ENCODE assay signal across 8 cellular contexts in the genomic region with DNA sequence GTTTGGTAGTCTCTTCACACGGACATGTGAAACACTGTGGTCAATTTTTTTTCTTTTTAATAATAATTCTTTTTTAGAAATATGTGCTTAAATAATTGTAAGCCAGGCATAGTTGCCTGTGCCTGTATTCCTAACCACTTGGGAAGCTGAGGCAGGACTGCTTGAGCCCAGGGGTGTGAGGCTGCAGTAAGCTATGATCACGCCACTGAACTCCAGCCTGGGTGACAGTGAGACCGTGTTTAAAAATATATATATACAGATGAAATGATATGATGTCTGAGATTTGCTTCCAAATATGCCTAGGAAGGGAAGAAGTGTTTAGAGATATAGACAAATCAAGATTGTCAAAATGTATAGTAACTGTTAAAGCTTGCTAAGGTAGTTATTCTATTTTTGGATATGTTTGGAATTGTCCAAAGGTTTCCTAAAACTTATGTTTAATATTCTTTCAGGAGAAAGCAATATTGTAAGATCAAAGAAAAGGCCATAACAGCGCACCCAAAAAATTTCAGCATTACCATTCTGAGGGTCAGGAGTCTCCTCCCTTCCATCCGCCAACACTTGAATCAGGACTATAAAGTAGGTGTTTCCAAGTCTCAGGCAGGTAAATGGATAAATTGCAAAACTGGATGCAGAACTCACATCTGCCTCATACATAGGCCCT. TPM values are rescaled to one million over a fixed set of nuclear protein-coding genes. Genes with fewer than 3 reads are reported as not detected.
DNase-seq lines count a peak whose midpoint lies in the region; ATAC-seq, FAIRE-seq and TF ChIP-seq lines count a peak whose summit lies in the region.

No MANE protein-coding gene starts in this region.

- H3K4me1 ChIP-seq in ACC112 (ENCODE audit: control insufficient read depth, insufficient read depth, low read length, unreplicated experiment) (peaks cover 42% of the 10 kb centered on the region), K562 (replicated peaks in 1 of 2; ENCODE audit: control insufficient read depth in 2 of 2, insufficient read depth in 2 of 2, low read length in 2 of 2) (peaks cover 16 to 40% of the 10 kb centered on the region in 2 experiments), lower lobe of right lung (peaks cover 33% of the 10 kb centered on the region), vagina (peaks cover 42% of the 10 kb centered on the region)

- in situ Hi-C loops in K562 (cut with MboI), result no loop called here

- H3K9ac ChIP-seq in K562 (ENCODE audit: insufficient read depth in 1 of 2, low read depth in 2 of 2, low read length in 2 of 2), result peak overlapping the region; percentile 80 to 97

- no peak for TF ChIP-seq RAD21 in K562 (CRISPR knock-in tag; conservative IDR thresholded peaks at IDR 0.05 in 1 of 2, IDR thresholded peaks at IDR 0.05 in 1 of 2)

- peak; percentile 6 for ATAC-seq in GM19372 (IDR thresholded peaks at IDR 0.05; ENCODE audit: low read depth, unreplicated experiment)
- peak; percentile 8 for ATAC-seq in HG03439 (IDR thresholded peaks at IDR 0.05; ENCODE audit: unreplicated experiment)
- peak; percentile 9 for ATAC-seq in K562
- peak in 1 of 2 donors; percentile 34 for ATAC-seq in lower lobe of right lung

- H3K27me3 ChIP-seq in ACC112 (ENCODE audit: insufficient read depth, low read length), result no peaks in the 10 kb centered on the region
- no peaks in the 10 kb centered on the region for H3K27me3 ChIP-seq in K562 (ENCODE audit: control insufficient read depth in 2 of 2, insufficient read depth in 2 of 2, low read length in 2 of 2)
- no peaks in the 10 kb centered on the region for H3K27me3 ChIP-seq in lower lobe of right lung (ENCODE audit: low read depth)
- no peaks in the 10 kb centered on the region for H3K27me3 ChIP-seq in vagina

- DNase-seq in K562 (ENCODE audit: extremely low read depth in 1 of 4, low spot score in 3 of 4) (no peak), lower lobe of right lung (no peak), vagina (ENCODE audit: extremely low spot score in 2 of 2) (no peak), HTR-8/SVneo (ENCODE audit: insufficient read length, low spot score) (no peak)
- DNase-seq in stimulated activated CD4-positive, alpha-beta T cell treated with anti-CD3 and anti-CD28 coated beads, Interleukin-2, amount 100 ng/mL, for 24 hours, result no peak

- H3K27ac ChIP-seq in ACC112 (ENCODE audit: low read depth, low read length) (peak overlapping the region; percentile 85), K562 (ENCODE audit: extremely low read depth, low read depth, low read length) (peak overlapping the region; percentile 84), lower lobe of right lung (peak overlapping the region; percentile 96), vagina (peak overlapping the region; percentile 97)

- POLR2A ChIA-PET in K562 (lab: Yijun Ruan, JAX), result interaction anchor here (0.6 to 2.0 kb wide), 10 partner anchors 8 to 732 kb away, joined by 3 to 9 read pairs (median 4); no protein-coding TSS in a partner anchor

- TF ChIP-seq CTCF in K562 (IDR thresholded peaks at IDR 0.05 in 2 of 3, conservative IDR thresholded peaks at IDR 0.05 in 1 of 3; ENCODE audit: insufficient read depth in 2 of 3, low read depth in 1 of 3, low read length in 3 of 3), result no peak
- TF ChIP-seq CTCF in lower lobe of right lung (IDR thresholded peaks at IDR 0.05), result no peak
- TF ChIP-seq CTCF in vagina (IDR thresholded peaks at IDR 0.05), result no peak

- H3K4me2 ChIP-seq in K562 (ENCODE audit: insufficient read depth, low read length), result peak overlapping the region; percentile 87

- TF ChIP-seq EP300 in K562 (IDR thresholded peaks at IDR 0.05; ENCODE audit: low read length), result no peak

- BruUV-seq in K562 (replicated peaks; lab: Mats Ljungman, UMichigan), result TSS peak; percentile 85

- H2AFZ ChIP-seq in ACC112 (ENCODE audit: low read length, unreplicated experiment), result peak overlapping the region; percentile 91
- H2AFZ ChIP-seq in K562 (ENCODE audit: low read depth, low read length), result peak overlapping the region; percentile 80

- 2% methylated on average over 5 of the region's 5 CpGs for WGBS in K562 (ENCODE audit: insufficient coverage, low coverage, missing lambda C conversion rate)

- no peaks in the 10 kb centered on the region for H3K9me1 ChIP-seq in K562 (ENCODE audit: control insufficient read depth, insufficient read depth, low read length)

- CTCF ChIA-PET in K562 (lab: Yijun Ruan, JAX; ENCODE audit: low intra/inter-chr PET ratio), result no interaction called here

- FAIRE-seq in K562 (lab: Jason Lieb, UNC) (no peak), HTR-8/SVneo (lab: Jason Lieb, UNC) (no peak)

- H3K4me3 ChIP-seq in ACC112 (ENCODE audit: low read depth, low read length), result peak overlapping the region; percentile 96
- peak overlapping the region; percentile 94 for H3K4me3 ChIP-seq in K562
- H3K4me3 ChIP-seq in lower lobe of right lung, result peak overlapping the region; percentile 77
- H3K4me3 ChIP-seq in vagina, result peak overlapping the region; percentile 74 to 83

- no peaks in the 10 kb centered on the region for H3K9me3 ChIP-seq in K562 (replicated peaks; ENCODE audit: control insufficient read depth, insufficient read depth, low read depth, low read length)
- H3K9me3 ChIP-seq in lower lobe of right lung, result no peaks in the 10 kb centered on the region
- H3K9me3 ChIP-seq in vagina, result no peaks in the 10 kb centered on the region

- intact Hi-C loops in K562 (cut with micrococcal nuclease) (loop anchor here (1.0 to 10.0 kb wide), 4 partner anchors 55 to 1672 kb away; a partner anchor contains a TSS), lower lobe of right lung (cut with DNase I) (no loop called here), vagina (cut with DNase I) (loop anchor here (5.0 to 10.0 kb wide), 2 partner anchors 48 to 160 kb away; a partner anchor contains a TSS)

- H3K79me2 ChIP-seq in ACC112 (ENCODE audit: control insufficient read depth, insufficient read depth, low read length, unreplicated experiment), result peaks cover 71% of the 10 kb centered on the region
- peaks cover 98% of the 10 kb centered on the region for H3K79me2 ChIP-seq in K562 (ENCODE audit: control insufficient read depth, insufficient read depth, low read length)

- peaks cover 3% of the 10 kb centered on the region; the same call in 1 of the 2 replicates for H3K36me3 ChIP-seq in ACC112 (ENCODE audit: insufficient read depth, low read length)
- peaks cover 15% of the 10 kb centered on the region for H3K36me3 ChIP-seq in K562 (ENCODE audit: control insufficient read depth, insufficient read depth, low read length)
- H3K36me3 ChIP-seq in lower lobe of right lung, result no peaks in the 10 kb centered on the region
- H3K36me3 ChIP-seq in vagina, result no peaks in the 10 kb centered on the region

- TF ChIP-seq POLR2A in K562 (conservative IDR thresholded peaks at IDR 0.05), result no peak
- no peak for TF ChIP-seq POLR2A in vagina (IDR thresholded peaks at IDR 0.05)

- H4K20me1 ChIP-seq in K562 (replicated peaks; ENCODE audit: control insufficient read depth, insufficient read depth, low read length), result peaks cover 7% of the 10 kb centered on the region; the same call in 1 of the 2 replicates

RNA-seq across cellular contexts. Expression of a gene that starts 0.6 kb away (rescaled TPM):
- 133 and 136 TPM in 2 replicates for total RNA-seq in K562 (2011; cell fraction: chromatin; rRNA removed; ENCODE audit: low replicate concordance)
- total RNA-seq in K562 (2011; cell fraction: nucleolus; rRNA removed), result 117 and 123 TPM in 2 replicates
- total RNA-seq in K562 (2011; cell fraction: nucleoplasm; rRNA removed), result 217 and 281 TPM in 2 replicates
- total RNA-seq in K562 (2014; rRNA removed), result 33.0 and 107 TPM in 2 replicates
- total RNA-seq in K562 (2014; rRNA removed; fragmentation: Illumina TruSeq; extraction: Trizol), result 91.9 and 96.1 TPM in 2 replicates
- 64.5 and 65.0 TPM in 2 replicates for total RNA-seq in K562 (2015; rRNA removed; fragmentation: Illumina TruSeq; extraction: Trizol)
- 72.0 and 74.0 TPM in 2 replicates for total RNA-seq in K562 (2021)
- polyA plus RNA-seq in K562 (2011; rRNA removed), result 273 and 411 TPM in 2 replicates
- polyA plus RNA-seq in K562 (2011; cell fraction: cytosol; rRNA removed), result 213 and 267 TPM in 2 replicates
- 157 and 163 TPM in 2 replicates for polyA plus RNA-seq in K562 (2011; cell fraction: nucleus; rRNA removed)
- polyA plus RNA-seq in K562 (2012), result 69.8 and 94.5 TPM in 2 replicates
- polyA plus RNA-seq in K562 (2014; fragmentation: Illumina TruSeq; extraction: Trizol), result 132 and 151 TPM in 2 replicates
- 100 to 1,000 TPM; 261 to 317 TPM for polyA plus RNA-seq in K562 (2014; fragmentation: Nextera tagmentation; extraction: Ambion mirVana)
- 67.4 and 84.2 TPM in 2 replicates for polyA plus RNA-seq in K562 (2014; rRNA removed)
- 314 and 366 TPM in 2 replicates for polyA minus RNA-seq in K562 (2011; rRNA and poly(A)+ RNA removed)
- 55.2 and 99.0 TPM in 2 replicates for polyA minus RNA-seq in K562 (2011; cell fraction: cytosol; rRNA and poly(A)+ RNA removed)
- 27.2 and 43.2 TPM in 2 replicates for polyA minus RNA-seq in K562 (2011; cell fraction: nucleus; rRNA and poly(A)+ RNA removed)
- 107 TPM for total RNA-seq in lower lobe of right lung
- 70.0 TPM for total RNA-seq in vagina

RNA-seq across cellular contexts. Expression of a gene that starts 56.0 kb away (rescaled TPM):
- total RNA-seq in K562 (2011; cell fraction: chromatin; rRNA removed; ENCODE audit: low replicate concordance), result 108 and 296 TPM in 2 replicates
- 44.5 and 67.6 TPM in 2 replicates for total RNA-seq in K562 (2011; cell fraction: nucleolus; rRNA removed)
- 111 and 161 TPM in 2 replicates for total RNA-seq in K562 (2011; cell fraction: nucleoplasm; rRNA removed)
- total RNA-seq in K562 (2014; rRNA removed) (99.8 and 168 TPM in 2 replicates), K562 (2014; rRNA removed; fragmentation: Illumina TruSeq; extraction: Trizol) (178 and 206 TPM in 2 replicates), K562 (2015; rRNA removed; fragmentation: Illumina TruSeq; extraction: Trizol) (139 and 146 TPM in 2 replicates), K562 (2021) (106 and 115 TPM in 2 replicates), lower lobe of right lung (91.9 TPM), vagina (146 TPM)
- polyA plus RNA-seq in K562 (2011; rRNA removed) (181 and 193 TPM in 2 replicates), K562 (2014; fragmentation: Illumina TruSeq; extraction: Trizol) (158 and 192 TPM in 2 replicates), K562 (2014; fragmentation: Nextera tagmentation; extraction: Ambion mirVana) (100 to 1,000 TPM; 130 to 172 TPM), K562 (2014; rRNA removed) (129 and 166 TPM in 2 replicates)
- polyA plus RNA-seq in K562 (2011; cell fraction: cytosol; rRNA removed), result 67.1 and 141 TPM in 2 replicates
- polyA plus RNA-seq in K562 (2011; cell fraction: nucleus; rRNA removed), result 51.4 and 121 TPM in 2 replicates
- polyA plus RNA-seq in K562 (2012), result 77.8 and 158 TPM in 2 replicates
- polyA minus RNA-seq in K562 (2011; rRNA and poly(A)+ RNA removed), result 237 and 320 TPM in 2 replicates
- polyA minus RNA-seq in K562 (2011; cell fraction: cytosol; rRNA and poly(A)+ RNA removed), result 80.2 and 84.4 TPM in 2 replicates
- 63.4 and 106 TPM in 2 replicates for polyA minus RNA-seq in K562 (2011; cell fraction: nucleus; rRNA and poly(A)+ RNA removed)

RNA-seq across cellular contexts. Expression of a gene that starts 56.3 kb away (rescaled TPM):
- 47.1 and 59.9 TPM in 2 replicates for total RNA-seq in K562 (2011; cell fraction: chromatin; rRNA removed; ENCODE audit: low replicate concordance)
- total RNA-seq in K562 (2011; cell fraction: nucleolus; rRNA removed), result 50.2 and 53.3 TPM in 2 replicates
- total RNA-seq in K562 (2011; cell fraction: nucleoplasm; rRNA removed), result 57.8 and 84.3 TPM in 2 replicates
- total RNA-seq in K562 (2014; rRNA removed), result 443 and 512 TPM in 2 replicates
- 121 and 129 TPM in 2 replicates for total RNA-seq in K562 (2014; rRNA removed; fragmentation: Illumina TruSeq; extraction: Trizol)
- total RNA-seq in K562 (2015; rRNA removed; fragmentation: Illumina TruSeq; extraction: Trizol), result 101 and 109 TPM in 2 replicates
- total RNA-seq in K562 (2021), result 147 TPM in 2 replicates
- 122 and 142 TPM in 2 replicates for polyA plus RNA-seq in K562 (2011; rRNA removed)
- 93.1 and 259 TPM in 2 replicates for polyA plus RNA-seq in K562 (2011; cell fraction: cytosol; rRNA removed)
- 80.0 and 102 TPM in 2 replicates for polyA plus RNA-seq in K562 (2011; cell fraction: nucleus; rRNA removed)
- polyA plus RNA-seq in K562 (2012), result 134 and 164 TPM in 2 replicates
- polyA plus RNA-seq in K562 (2014; fragmentation: Illumina TruSeq; extraction: Trizol), result 85.2 and 94.4 TPM in 2 replicates
- 10 to 100 TPM; 38.6 to 42.4 TPM for polyA plus RNA-seq in K562 (2014; fragmentation: Nextera tagmentation; extraction: Ambion mirVana)
- 190 and 246 TPM in 2 replicates for polyA plus RNA-seq in K562 (2014; rRNA removed)
- 93.5 and 108 TPM in 2 replicates for polyA minus RNA-seq in K562 (2011; rRNA and poly(A)+ RNA removed)
- 88.9 and 124 TPM in 2 replicates for polyA minus RNA-seq in K562 (2011; cell fraction: cytosol; rRNA and poly(A)+ RNA removed)
- polyA minus RNA-seq in K562 (2011; cell fraction: nucleus; rRNA and poly(A)+ RNA removed), result 71.1 and 134 TPM in 2 replicates
- total RNA-seq in lower lobe of right lung, result 150 TPM
- total RNA-seq in vagina, result 231 TPM
